ENCODE assay signal across 1 cellular context in genomic region chr9:6681147-6681956, GRCh38.
TF ChIP-seq lines count a peak whose summit lies in the region.

No MANE protein-coding gene starts in this region.

TF ChIP-seq in WTC11, 78 proteins besides CTCF, POLR2A, EP300 and RAD21 (continued from another document):
- TF ChIP-seq, protein P1, sequence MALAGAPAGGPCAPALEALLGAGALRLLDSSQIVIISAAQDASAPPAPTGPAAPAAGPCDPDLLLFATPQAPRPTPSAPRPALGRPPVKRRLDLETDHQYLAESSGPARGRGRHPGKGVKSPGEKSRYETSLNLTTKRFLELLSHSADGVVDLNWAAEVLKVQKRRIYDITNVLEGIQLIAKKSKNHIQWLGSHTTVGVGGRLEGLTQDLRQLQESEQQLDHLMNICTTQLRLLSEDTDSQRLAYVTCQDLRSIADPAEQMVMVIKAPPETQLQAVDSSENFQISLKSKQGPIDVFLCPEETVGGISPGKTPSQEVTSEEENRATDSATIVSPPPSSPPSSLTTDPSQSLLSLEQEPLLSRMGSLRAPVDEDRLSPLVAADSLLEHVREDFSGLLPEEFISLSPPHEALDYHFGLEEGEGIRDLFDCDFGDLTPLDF (CRISPR knock-in tag; IDR thresholded peaks at IDR 0.05), result no peak
- TF ChIP-seq JAZF1 (CRISPR knock-in tag; IDR thresholded peaks at IDR 0.05), result no peak
- TF ChIP-seq TCF7 (CRISPR knock-in tag; IDR thresholded peaks at IDR 0.05; ENCODE audit: low read depth), result no peak; the same call in 1 of the 2 replicates
- peak; percentile 63; the same call in 1 of the 2 replicates for TF ChIP-seq GABPB1 (CRISPR knock-in tag; IDR thresholded peaks at IDR 0.05)
- no peak; the same call in 1 of the 2 replicates for TF ChIP-seq ATF3 (CRISPR knock-in tag; conservative IDR thresholded peaks at IDR 0.05)
- peak; percentile 66 for TF ChIP-seq SMAD3 (CRISPR knock-in tag; IDR thresholded peaks at IDR 0.05; ENCODE audit: borderline replicate concordance)
- TF ChIP-seq GTF2I (CRISPR knock-in tag; conservative IDR thresholded peaks at IDR 0.05), result no peak
- peak; percentile 92; the same call in 1 of the 2 replicates for TF ChIP-seq AFF4 (CRISPR knock-in tag; IDR thresholded peaks at IDR 0.05; ENCODE audit: borderline replicate concordance)
- TF ChIP-seq, protein P2, sequence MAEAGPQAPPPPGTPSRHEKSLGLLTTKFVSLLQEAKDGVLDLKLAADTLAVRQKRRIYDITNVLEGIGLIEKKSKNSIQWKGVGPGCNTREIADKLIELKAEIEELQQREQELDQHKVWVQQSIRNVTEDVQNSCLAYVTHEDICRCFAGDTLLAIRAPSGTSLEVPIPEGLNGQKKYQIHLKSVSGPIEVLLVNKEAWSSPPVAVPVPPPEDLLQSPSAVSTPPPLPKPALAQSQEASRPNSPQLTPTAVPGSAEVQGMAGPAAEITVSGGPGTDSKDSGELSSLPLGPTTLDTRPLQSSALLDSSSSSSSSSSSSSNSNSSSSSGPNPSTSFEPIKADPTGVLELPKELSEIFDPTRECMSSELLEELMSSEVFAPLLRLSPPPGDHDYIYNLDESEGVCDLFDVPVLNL (CRISPR knock-in tag; IDR thresholded peaks at IDR 0.05; ENCODE audit: borderline replicate concordance, low read depth), result no peak; the same call in 1 of the 2 replicates
- TF ChIP-seq TEAD1 (CRISPR knock-in tag; IDR thresholded peaks at IDR 0.05), result peak; percentile 35; the same call in 1 of the 2 replicates
- peak; percentile 37; the same call in 1 of the 2 replicates for TF ChIP-seq NR2C2 (CRISPR knock-in tag; IDR thresholded peaks at IDR 0.05)
- 0 out of 2 replicates have a peak, but pooled peaks have one; percentile 60 for TF ChIP-seq PREB (CRISPR knock-in tag; IDR thresholded peaks at IDR 0.05; ENCODE audit: borderline replicate concordance)
- TF ChIP-seq MYBL2 (CRISPR knock-in tag; IDR thresholded peaks at IDR 0.05), result peak; percentile 52; the same call in 1 of the 2 replicates
- TF ChIP-seq EMX1 (CRISPR knock-in tag; IDR thresholded peaks at IDR 0.05), result no peak
- peak; percentile 7; the same call in 1 of the 2 replicates for TF ChIP-seq NFE2L1 (CRISPR knock-in tag; IDR thresholded peaks at IDR 0.05)
- TF ChIP-seq, protein P3, sequence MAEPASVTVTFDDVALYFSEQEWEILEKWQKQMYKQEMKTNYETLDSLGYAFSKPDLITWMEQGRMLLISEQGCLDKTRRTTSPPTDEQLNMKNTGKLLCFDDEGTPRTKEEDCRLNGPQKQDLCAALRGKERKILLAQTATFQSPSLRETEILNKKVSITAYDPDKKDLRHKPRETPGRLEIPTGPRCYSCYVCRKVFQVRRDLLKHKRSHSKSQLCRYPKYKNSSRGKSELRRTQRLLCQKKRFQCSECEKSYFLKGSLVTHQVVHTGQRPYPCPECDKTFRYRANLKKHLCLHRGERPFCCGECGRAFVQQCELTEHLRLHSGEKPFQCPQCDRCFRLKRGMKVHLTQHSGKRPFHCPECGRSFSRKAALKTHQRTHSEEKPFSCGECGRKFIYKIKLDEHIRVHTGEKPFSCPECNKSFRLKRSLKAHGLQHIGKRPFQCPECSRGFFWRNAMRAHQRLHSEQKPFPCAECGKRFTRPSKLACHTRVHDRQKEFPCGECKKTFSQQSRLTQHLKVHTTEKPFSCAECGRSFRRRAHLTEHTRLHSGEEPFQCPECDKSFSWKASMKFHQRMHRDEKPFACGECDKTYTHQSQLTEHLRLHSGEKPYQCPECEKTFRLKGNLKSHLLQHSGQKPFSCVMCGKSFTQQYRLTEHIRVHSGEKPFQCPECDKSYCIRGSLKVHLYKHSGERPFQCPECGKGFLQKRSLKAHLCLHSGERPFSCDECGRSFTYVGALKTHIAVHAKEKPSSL (CRISPR knock-in tag; conservative IDR thresholded peaks at IDR 0.05), result no peak
- TF ChIP-seq ZNF512 (CRISPR knock-in tag; IDR thresholded peaks at IDR 0.05; ENCODE audit: borderline replicate concordance), result no peak
- TF ChIP-seq JUN (CRISPR knock-in tag; IDR thresholded peaks at IDR 0.05), result peak; percentile 91
- TF ChIP-seq ZNF396 (CRISPR knock-in tag; IDR thresholded peaks at IDR 0.05; ENCODE audit: borderline replicate concordance), result no peak
- TF ChIP-seq NR1H2 (CRISPR knock-in tag; IDR thresholded peaks at IDR 0.05), result no peak
- no peak for TF ChIP-seq NFATC4 (CRISPR knock-in tag; IDR thresholded peaks at IDR 0.05)
- no peak for TF ChIP-seq ATF1 (CRISPR knock-in tag; IDR thresholded peaks at IDR 0.05)
- no peak; the same call in 1 of the 2 replicates for TF ChIP-seq CBFB (CRISPR knock-in tag; IDR thresholded peaks at IDR 0.05; ENCODE audit: low read depth)
- TF ChIP-seq ZMAT4 (CRISPR knock-in tag; IDR thresholded peaks at IDR 0.05), result no peak; the same call in 1 of the 2 replicates
- peak; percentile 84; the same call in 1 of the 2 replicates for TF ChIP-seq ZNF138 (CRISPR knock-in tag; conservative IDR thresholded peaks at IDR 0.05)
- TF ChIP-seq HMGA2 (CRISPR knock-in tag; IDR thresholded peaks at IDR 0.05), result no peak
- no peak; the same call in 1 of the 2 replicates for TF ChIP-seq ERG (CRISPR knock-in tag; IDR thresholded peaks at IDR 0.05)
- no peak for TF ChIP-seq OVOL2 (CRISPR knock-in tag; IDR thresholded peaks at IDR 0.05; ENCODE audit: borderline replicate concordance)
- peak; percentile 97 for TF ChIP-seq ETV6 (CRISPR knock-in tag; IDR thresholded peaks at IDR 0.05)
- peak; percentile 77 for TF ChIP-seq TEAD4 (CRISPR knock-in tag; IDR thresholded peaks at IDR 0.05)
- TF ChIP-seq PRRX2 (CRISPR knock-in tag; IDR thresholded peaks at IDR 0.05), result no peak
- peak; percentile 63 for TF ChIP-seq FOXK1 (CRISPR knock-in tag; IDR thresholded peaks at IDR 0.05)
- TF ChIP-seq, protein P4, sequence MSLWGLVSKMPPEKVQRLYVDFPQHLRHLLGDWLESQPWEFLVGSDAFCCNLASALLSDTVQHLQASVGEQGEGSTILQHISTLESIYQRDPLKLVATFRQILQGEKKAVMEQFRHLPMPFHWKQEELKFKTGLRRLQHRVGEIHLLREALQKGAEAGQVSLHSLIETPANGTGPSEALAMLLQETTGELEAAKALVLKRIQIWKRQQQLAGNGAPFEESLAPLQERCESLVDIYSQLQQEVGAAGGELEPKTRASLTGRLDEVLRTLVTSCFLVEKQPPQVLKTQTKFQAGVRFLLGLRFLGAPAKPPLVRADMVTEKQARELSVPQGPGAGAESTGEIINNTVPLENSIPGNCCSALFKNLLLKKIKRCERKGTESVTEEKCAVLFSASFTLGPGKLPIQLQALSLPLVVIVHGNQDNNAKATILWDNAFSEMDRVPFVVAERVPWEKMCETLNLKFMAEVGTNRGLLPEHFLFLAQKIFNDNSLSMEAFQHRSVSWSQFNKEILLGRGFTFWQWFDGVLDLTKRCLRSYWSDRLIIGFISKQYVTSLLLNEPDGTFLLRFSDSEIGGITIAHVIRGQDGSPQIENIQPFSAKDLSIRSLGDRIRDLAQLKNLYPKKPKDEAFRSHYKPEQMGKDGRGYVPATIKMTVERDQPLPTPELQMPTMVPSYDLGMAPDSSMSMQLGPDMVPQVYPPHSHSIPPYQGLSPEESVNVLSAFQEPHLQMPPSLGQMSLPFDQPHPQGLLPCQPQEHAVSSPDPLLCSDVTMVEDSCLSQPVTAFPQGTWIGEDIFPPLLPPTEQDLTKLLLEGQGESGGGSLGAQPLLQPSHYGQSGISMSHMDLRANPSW (CRISPR knock-in tag; conservative IDR thresholded peaks at IDR 0.05; ENCODE audit: low read depth), result no peak
- TF ChIP-seq, protein P5, sequence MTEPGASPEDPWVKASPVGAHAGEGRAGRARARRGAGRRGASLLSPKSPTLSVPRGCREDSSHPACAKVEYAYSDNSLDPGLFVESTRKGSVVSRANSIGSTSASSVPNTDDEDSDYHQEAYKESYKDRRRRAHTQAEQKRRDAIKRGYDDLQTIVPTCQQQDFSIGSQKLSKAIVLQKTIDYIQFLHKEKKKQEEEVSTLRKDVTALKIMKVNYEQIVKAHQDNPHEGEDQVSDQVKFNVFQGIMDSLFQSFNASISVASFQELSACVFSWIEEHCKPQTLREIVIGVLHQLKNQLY (CRISPR knock-in tag; IDR thresholded peaks at IDR 0.05), result no peak
- TF ChIP-seq NR3C1 (CRISPR knock-in tag; conservative IDR thresholded peaks at IDR 0.05; ENCODE audit: low read depth), result 0 out of 2 replicates have a peak, but pooled peaks have one; percentile 86
- no peak; the same call in 1 of the 2 replicates for TF ChIP-seq CREM (CRISPR knock-in tag; IDR thresholded peaks at IDR 0.05)
- TF ChIP-seq ELF4 (CRISPR knock-in tag; IDR thresholded peaks at IDR 0.05; ENCODE audit: low read depth), result no peak
